ENCODE assay signal across 11 cellular contexts in genomic region chr16:1941162-1941923, GRCh38. TPM values are rescaled to one million over a fixed set of nuclear protein-coding genes. Genes with fewer than 3 reads are reported as not detected.
DNase-seq lines count a peak whose midpoint lies in the region; ATAC-seq, FAIRE-seq and TF ChIP-seq lines count a peak whose summit lies in the region.
"Had no signal": no experiment of that assay in that cellular context is flagged by ENCODE, and none has a peak within 500 bp of the region (broad histone marks: within the 10 kb centered on the region; RNA-seq: fewer than 3 reads in every experiment).

No MANE protein-coding gene starts in this region.

- DNase-seq in COLO668 (lab: John Stamatoyannopoulos, UW; ENCODE audit: unreplicated experiment) (peak; percentile 87), NB4 (ENCODE audit: low read depth) (no peak), choroid plexus epithelial cell (ENCODE audit: low read depth) (peak; percentile 40), NCI-H1930 (lab: John Stamatoyannopoulos, UW) (no peak), frontal cortex (ENCODE audit: low spot score in 2 of 2) (no peak), mesenteric fat pad (ENCODE audit: low spot score) (no peak)
- DNase-seq: cerebellar nuclear complex; NCI-H446; stimulated activated CD4-positive, alpha-beta T cell treated with anti-CD3 and anti-CD28 coated beads, Interleukin-4, amount 100 ng/mL, for 4 hours had no signal

- no peaks in the 10 kb centered on the region for H4K20me1 ChIP-seq in neural cell (ENCODE audit: insufficient read depth)

- no peak overlapping the region for H2AFZ ChIP-seq in neural cell (ENCODE audit: low read depth, low read length)

- H3K4me3 ChIP-seq in NB4 (ENCODE audit: low read depth, low read length), result peak overlapping the region; percentile 82
- peak overlapping the region; percentile 85 for H3K4me3 ChIP-seq in choroid plexus epithelial cell (ENCODE audit: low read depth, low read length)
- H3K4me3 ChIP-seq in neural cell (ENCODE audit: low read length), result peak overlapping the region; percentile 86

- TF ChIP-seq RAD21 in neural cell (conservative IDR thresholded peaks at IDR 0.05), result no peak

- peak; percentile 18 for TF ChIP-seq CTCF in NB4 (IDR thresholded peaks at IDR 0.05; ENCODE audit: low read depth, low read length)
- TF ChIP-seq CTCF in choroid plexus epithelial cell (conservative IDR thresholded peaks at IDR 0.05; ENCODE audit: low read depth, low read length), result peak; percentile 29
- TF ChIP-seq CTCF in neural cell (IDR thresholded peaks at IDR 0.05; ENCODE audit: poor library complexity, severe bottlenecking), result no peak

- no peaks in the 10 kb centered on the region for H3K79me2 ChIP-seq in neural cell (replicated peaks; ENCODE audit: insufficient read depth, low read length)

- FAIRE-seq in frontal cortex (lab: Jason Lieb, UNC), result no peak

- ATAC-seq in GM18502 (IDR thresholded peaks at IDR 0.05; ENCODE audit: poor library complexity, unreplicated experiment), result no peak

- no peaks in the 10 kb centered on the region for H3K27me3 ChIP-seq in neural cell (ENCODE audit: insufficient read depth, low read depth, low read length)

- H3K9ac ChIP-seq in neural cell (ENCODE audit: low read length), result no peak overlapping the region

- no peaks in the 10 kb centered on the region for H3F3A ChIP-seq in neural cell (ENCODE audit: insufficient read depth, low read length, poor library complexity, severe bottlenecking)

- H3K4me2 ChIP-seq in neural cell (ENCODE audit: low read length), result no peak overlapping the region

- TF ChIP-seq POLR2A in NB4 (IDR thresholded peaks at IDR 0.05; ENCODE audit: extremely low read depth, insufficient read length), result no peak

- no peaks in the 10 kb centered on the region for H3K36me3 ChIP-seq in neural cell (ENCODE audit: insufficient read depth, low read length)

- H3K9me2 ChIP-seq in neural cell (ENCODE audit: insufficient read depth, low read length), result no peaks in the 10 kb centered on the region

- H3K27ac ChIP-seq in neural cell (ENCODE audit: low read length), result no peak overlapping the region

- H3K9me3 ChIP-seq in neural cell (ENCODE audit: low read length), result no peaks in the 10 kb centered on the region

- no peak for TF ChIP-seq EP300 in neural cell (conservative IDR thresholded peaks at IDR 0.05; ENCODE audit: poor library complexity, severe bottlenecking)

TF ChIP-seq in neural cell, 6 proteins besides CTCF, POLR2A, EP300 and RAD21:
- TF ChIP-seq POLR2AphosphoS5 (IDR thresholded peaks at IDR 0.05) (no peak), EZH2 (IDR thresholded peaks at IDR 0.05; ENCODE audit: borderline replicate concordance, insufficient read depth, low read length, poor library complexity, severe bottlenecking) (no peak), MXI1 (conservative IDR thresholded peaks at IDR 0.05; ENCODE audit: poor library complexity, severe bottlenecking) (no peak), SMC3 (conservative IDR thresholded peaks at IDR 0.05; ENCODE audit: poor library complexity) (no peak), TAF1 (IDR thresholded peaks at IDR 0.05; ENCODE audit: low read depth) (no peak)
- TF ChIP-seq, protein P1, sequence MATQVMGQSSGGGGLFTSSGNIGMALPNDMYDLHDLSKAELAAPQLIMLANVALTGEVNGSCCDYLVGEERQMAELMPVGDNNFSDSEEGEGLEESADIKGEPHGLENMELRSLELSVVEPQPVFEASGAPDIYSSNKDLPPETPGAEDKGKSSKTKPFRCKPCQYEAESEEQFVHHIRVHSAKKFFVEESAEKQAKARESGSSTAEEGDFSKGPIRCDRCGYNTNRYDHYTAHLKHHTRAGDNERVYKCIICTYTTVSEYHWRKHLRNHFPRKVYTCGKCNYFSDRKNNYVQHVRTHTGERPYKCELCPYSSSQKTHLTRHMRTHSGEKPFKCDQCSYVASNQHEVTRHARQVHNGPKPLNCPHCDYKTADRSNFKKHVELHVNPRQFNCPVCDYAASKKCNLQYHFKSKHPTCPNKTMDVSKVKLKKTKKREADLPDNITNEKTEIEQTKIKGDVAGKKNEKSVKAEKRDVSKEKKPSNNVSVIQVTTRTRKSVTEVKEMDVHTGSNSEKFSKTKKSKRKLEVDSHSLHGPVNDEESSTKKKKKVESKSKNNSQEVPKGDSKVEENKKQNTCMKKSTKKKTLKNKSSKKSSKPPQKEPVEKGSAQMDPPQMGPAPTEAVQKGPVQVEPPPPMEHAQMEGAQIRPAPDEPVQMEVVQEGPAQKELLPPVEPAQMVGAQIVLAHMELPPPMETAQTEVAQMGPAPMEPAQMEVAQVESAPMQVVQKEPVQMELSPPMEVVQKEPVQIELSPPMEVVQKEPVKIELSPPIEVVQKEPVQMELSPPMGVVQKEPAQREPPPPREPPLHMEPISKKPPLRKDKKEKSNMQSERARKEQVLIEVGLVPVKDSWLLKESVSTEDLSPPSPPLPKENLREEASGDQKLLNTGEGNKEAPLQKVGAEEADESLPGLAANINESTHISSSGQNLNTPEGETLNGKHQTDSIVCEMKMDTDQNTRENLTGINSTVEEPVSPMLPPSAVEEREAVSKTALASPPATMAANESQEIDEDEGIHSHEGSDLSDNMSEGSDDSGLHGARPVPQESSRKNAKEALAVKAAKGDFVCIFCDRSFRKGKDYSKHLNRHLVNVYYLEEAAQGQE (IDR thresholded peaks at IDR 0.05; ENCODE audit: borderline replicate concordance), result no peak

RNA-seq across cellular contexts. Expression of gene MSRB1, which starts 1.7 kb away (rescaled TPM):
- polyA plus RNA-seq in neural cell, result 4.4 and 6.0 TPM in 2 replicates
- polyA minus RNA-seq in neural cell, result 3.1 and 4.1 TPM in 2 replicates
- total RNA-seq in frontal cortex, result 4.1 TPM
- total RNA-seq in mesenteric fat pad, result 27.1 TPM

RNA-seq across cellular contexts. Expression of gene RPL3L, which starts 13.1 kb away (rescaled TPM):
- not detected in 2 replicates for polyA plus RNA-seq in neural cell
- not detected in 2 replicates for polyA minus RNA-seq in neural cell
- total RNA-seq in frontal cortex (not detected), mesenteric fat pad (not detected)

RNA-seq across cellular contexts. Expression of gene NDUFB10, which starts 18.0 kb away (rescaled TPM):
- polyA plus RNA-seq in neural cell, result 215 and 217 TPM in 2 replicates
- polyA minus RNA-seq in neural cell, result 76.4 and 95.6 TPM in 2 replicates
- 76.6 TPM for total RNA-seq in frontal cortex
- 126 TPM for total RNA-seq in mesenteric fat pad

RNA-seq across cellular contexts. Expression of gene HS3ST6, which starts 23.1 kb away (rescaled TPM):
- polyA plus RNA-seq in neural cell, result not detected in 2 replicates
- not detected in 2 replicates for polyA minus RNA-seq in neural cell
- not detected for total RNA-seq in frontal cortex
- not detected for total RNA-seq in mesenteric fat pad

RNA-seq across cellular contexts. Expression of gene RPS2, which starts 23.3 kb away (rescaled TPM):
- 1,295 and 1,393 TPM in 2 replicates for polyA plus RNA-seq in neural cell
- 735 and 770 TPM in 2 replicates for polyA minus RNA-seq in neural cell
- 1,930 TPM for total RNA-seq in frontal cortex
- 1,385 TPM for total RNA-seq in mesenteric fat pad

Comparison
In these comparisons a context has a peak if more than half of its experiments do, and no peak if none do; other contexts are left out.
1. DNase-seq: peak in COLO668 (single experiment) and choroid plexus epithelial cell (single experiment); none in NB4 (single experiment), NCI-H1930 (0 of 2), frontal cortex (0 of 2) and mesenteric fat pad (single experiment).
2. Peak in every context shown above with its lines, with median percentiles within 50 percentile points of each other: H3K4me3 ChIP-seq.